Comparison of ENCODE assay signal across 24 cellular contexts in the genomic region with DNA sequence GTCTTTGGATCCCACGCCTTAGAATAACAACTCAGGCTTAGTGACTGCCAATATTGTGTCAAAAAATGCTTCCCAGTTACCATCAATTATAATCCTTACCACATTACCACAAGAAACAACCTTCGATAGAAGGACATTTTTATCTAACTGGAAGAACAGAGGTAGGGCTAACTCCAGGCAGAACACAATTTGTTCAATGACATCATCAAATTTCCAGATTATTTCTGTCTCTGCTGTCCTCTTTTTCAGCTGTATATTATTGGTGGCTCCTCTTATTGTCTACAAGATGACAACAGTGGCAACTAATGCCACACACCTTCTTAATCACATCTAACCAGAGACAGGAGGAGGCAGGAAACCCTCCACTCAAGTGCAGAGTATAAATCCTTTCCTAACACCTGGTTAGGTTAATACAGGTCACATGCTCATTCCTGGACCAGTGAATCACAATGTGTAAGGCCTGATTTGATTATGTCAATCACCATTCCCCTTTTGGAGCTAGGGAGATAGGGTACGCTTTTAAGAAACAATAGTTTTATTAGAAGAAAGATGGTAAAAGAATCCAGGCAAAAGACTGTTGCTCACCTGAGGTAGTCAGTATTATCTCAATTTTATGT. TPM values are rescaled to one million over a fixed set of nuclear protein-coding genes. Genes with fewer than 3 reads are reported as not detected.
A peak's percentile ranks its signal among the peaks of the same experiment; 100 is the strongest.
DNase-seq lines count a peak whose midpoint lies in the region; ATAC-seq and TF ChIP-seq lines count a peak whose summit lies in the region.
"Had no signal": no experiment of that assay in that cellular context is flagged by ENCODE, and none has a peak within 500 bp of the region (broad histone marks: within the 10 kb centered on the region; RNA-seq: fewer than 3 reads in every experiment).

No MANE protein-coding gene starts in this region.

- peaks cover 6% of the 10 kb centered on the region for H3K4me1 Mint-ChIP-seq in MCF 10A (ENCODE audit: insufficient read depth, unreplicated experiment)
- H3K4me1 Mint-ChIP-seq: CD4-positive, CD25-positive, alpha-beta regulatory T cell had no signal

- no peak overlapping the region for H3K27ac Mint-ChIP-seq in MCF 10A (ENCODE audit: low read depth, unreplicated experiment)
- H3K27ac Mint-ChIP-seq: CD4-positive, CD25-positive, alpha-beta regulatory T cell had no signal

- H3K36me3 Mint-ChIP-seq in MCF 10A (ENCODE audit: insufficient read depth, unreplicated experiment), result no peaks in the 10 kb centered on the region
- H3K36me3 Mint-ChIP-seq: CD4-positive, CD25-positive, alpha-beta regulatory T cell had no signal

- POLR2A ChIA-PET in MCF 10A (lab: Yijun Ruan, JAX), result no interaction called here

- intact Hi-C loops in MCF 10A (cut with micrococcal nuclease) (no loop called here), breast epithelium (cut with DNase I; ENCODE audit: low total_unique reads) (no loop called here)

- H3K4me1 ChIP-seq in breast epithelium (no peaks in the 10 kb centered on the region), BE2C (no peaks in the 10 kb centered on the region)
- H3K4me1 ChIP-seq: BLaER1 had no signal

- TF ChIP-seq CTCF in MCF 10A (IDR thresholded peaks at IDR 0.05; ENCODE audit: unreplicated experiment) (no peak), breast epithelium (IDR thresholded peaks at IDR 0.05) (no peak), epithelial cell of esophagus (IDR thresholded peaks at IDR 0.05; ENCODE audit: insufficient read depth, low read depth, low read length, missing control alignments) (no peak), BE2C (IDR thresholded peaks at IDR 0.05; ENCODE audit: low read depth, low read length) (no peak)

- no peak overlapping the region for H3K27ac ChIP-seq in breast epithelium
- H3K27ac ChIP-seq: BLaER1 had no signal

- DNase-seq in MCF 10A (ENCODE audit: unreplicated experiment), result peak; percentile 3
- no peak for DNase-seq in breast epithelium (ENCODE audit: low spot score in 2 of 2)
- DNase-seq in epithelial cell of esophagus (ENCODE audit: low read depth), result peak; percentile 27
- peak; percentile 21 for DNase-seq in kidney tubule cell (ENCODE audit: low spot score)
- DNase-seq in activated CD4-positive, CD25-positive, alpha-beta regulatory T cell treated with anti-CD3 and anti-CD28 coated beads, Interleukin-2, amount 50 U/mL, for 72 hours, result no peak
- DNase-seq in BE2C, result no peak
- no peak for DNase-seq in foreskin melanocyte
- DNase-seq: 8988T; ACHN; CD4-positive, CD25-positive, alpha-beta regulatory T cell; DMS153; KBM-7; MG63; NCI-H2029; NCI-H446; NCI-H524 treated with DMSO at 0.1 percent for 48 hours; NCI-H774; RPMI8226; SHP77 had no signal

- H3K9me3 ChIP-seq in breast epithelium, result no peaks in the 10 kb centered on the region
- no peaks in the 10 kb centered on the region for H3K9me3 ChIP-seq in BE2C
- H3K9me3 ChIP-seq: MG63 had no signal

- no peak for ATAC-seq in HG02678 (IDR thresholded peaks at IDR 0.05; ENCODE audit: unreplicated experiment)

- H3K9me3 Mint-ChIP-seq in MCF 10A (ENCODE audit: unreplicated experiment), result no peaks in the 10 kb centered on the region

- H3K4me3 ChIP-seq in breast epithelium, result no peak overlapping the region
- no peak overlapping the region for H3K4me3 ChIP-seq in epithelial cell of esophagus (ENCODE audit: low read length)
- H3K4me3 ChIP-seq in BE2C (ENCODE audit: low read depth, low read length), result no peak overlapping the region
- H3K4me3 ChIP-seq: BLaER1, MG63 had no signal

- CTCF ChIA-PET in MCF 10A (lab: Yijun Ruan, JAX), result no interaction called here

- TF ChIP-seq POLR2A in breast epithelium (IDR thresholded peaks at IDR 0.05), result no peak

- H3K36me3 ChIP-seq in breast epithelium (no peaks in the 10 kb centered on the region), BE2C (no peaks in the 10 kb centered on the region)
- H3K36me3 ChIP-seq: BLaER1, MG63 had no signal

- H3K4me3 Mint-ChIP-seq in MCF 10A (ENCODE audit: unreplicated experiment), result no peak overlapping the region
- H3K4me3 Mint-ChIP-seq: CD4-positive, CD25-positive, alpha-beta regulatory T cell had no signal

- H3K27me3 ChIP-seq in breast epithelium, result no peaks in the 10 kb centered on the region
- no peaks in the 10 kb centered on the region for H3K27me3 ChIP-seq in BE2C
- H3K27me3 ChIP-seq: BLaER1, MG63 had no signal

- no TSS peak for BruUV-seq in MCF 10A (replicated peaks; lab: Mats Ljungman, UMichigan)

- H3K27me3 Mint-ChIP-seq in MCF 10A (ENCODE audit: insufficient read depth, unreplicated experiment), result no peaks in the 10 kb centered on the region

RNA-seq across cellular contexts. Expression of a gene that starts 18.0 kb away (rescaled TPM):
- total RNA-seq in MCF 10A (2022) (not detected in 2 replicates), breast epithelium (not detected)
- not detected for polyA plus RNA-seq in BE2C (2012; ENCODE audit: insufficient read depth, insufficient read length, low read depth)
- total RNA-seq: HT1080, LHCN-M2, SK-MEL-5 had no signal
- polyA plus RNA-seq: CD4-positive, CD25-positive, alpha-beta regulatory T cell had no signal

RNA-seq across cellular contexts. Expression of a gene that starts 55.7 kb away (rescaled TPM):
- total RNA-seq in MCF 10A (2022), result 1.3 and 2.6 TPM in 2 replicates
- 1 to 10 TPM in 1 of 3 donors, under 1 TPM in 2; 0.32 to 1.0 (median 0.66) TPM for total RNA-seq in breast epithelium
- polyA plus RNA-seq in BE2C (2012; ENCODE audit: insufficient read depth, insufficient read length, low read depth), result 6.9 TPM
- total RNA-seq: SK-MEL-5 had no signal

Comparison
In these comparisons a context has a peak if more than half of its experiments do, and no peak if none do; other contexts are left out.
1. DNase-seq: peak in MCF 10A (single experiment), epithelial cell of esophagus (single experiment) and kidney tubule cell (single experiment); none in breast epithelium (0 of 2), activated CD4-positive, CD25-positive, alpha-beta regulatory T cell treated with anti-CD3 and anti-CD28 coated beads, Interleukin-2, amount 50 U/mL, for 72 hours (single experiment), BE2C (single experiment) and foreskin melanocyte (single experiment).